In genomic region chr4:1247811-1248261, GRCh38 we compare ENCODE assay signal across 8 cellular contexts. TPM values are rescaled to one million over a fixed set of nuclear protein-coding genes. Genes with fewer than 3 reads are reported as not detected.
DNase-seq lines count a peak whose midpoint lies in the region; ATAC-seq and TF ChIP-seq lines count a peak whose summit lies in the region.

No MANE protein-coding gene starts in this region.

- no peak for TF ChIP-seq CTCF in heart left ventricle (IDR thresholded peaks at IDR 0.05)

- peak overlapping the region; percentile 80 to 100 (median 98) for H3K27ac ChIP-seq in heart left ventricle

- no peak for DNase-seq in activated CD4-positive, alpha-beta memory T cell treated with anti-CD3 and anti-CD28 coated beads for 36 hours
- no peak for DNase-seq in heart left ventricle
- DNase-seq in skeletal muscle cell (ENCODE audit: low read depth): no peak
- DNase-seq in A172 (ENCODE audit: low spot score): no peak
- no peak for DNase-seq in COLO668 (lab: John Stamatoyannopoulos, UW; ENCODE audit: unreplicated experiment)

- CTCF ChIA-PET in activated CD4-positive, alpha-beta memory T cell treated with anti-CD3 and anti-CD28 coated beads for 36 hours (lab: Charles Lee): interaction anchor here (0.7 to 5.5 kb wide), 4 partner anchors 16 to 80 kb away, joined by 3 to 43 read pairs (median 8); no protein-coding TSS in a partner anchor

- no peak for TF ChIP-seq POLR2A in heart left ventricle (IDR thresholded peaks at IDR 0.05)

- H3K4me1 ChIP-seq in heart left ventricle: peaks cover 11 to 68% (median 63%) of the 10 kb centered on the region in 12 donors

- ATAC-seq in GM18499 (IDR thresholded peaks at IDR 0.05; ENCODE audit: insufficient read depth, unreplicated experiment): peak; percentile 6
- ATAC-seq in HG02938 (IDR thresholded peaks at IDR 0.05; ENCODE audit: unreplicated experiment): peak; percentile 13
- peak in 2 of 4 donors; percentile 0 to 36 for ATAC-seq in heart left ventricle
- ATAC-seq in HG02588 (IDR thresholded peaks at IDR 0.05; ENCODE audit: unreplicated experiment): no peak

- peak overlapping the region; percentile 87 for H3K4me3 Mint-ChIP-seq in activated CD4-positive, alpha-beta memory T cell treated with anti-CD3 and anti-CD28 coated beads for 36 hours

- intact Hi-C loops in activated CD4-positive, alpha-beta memory T cell treated with anti-CD3 and anti-CD28 coated beads for 36 hours (cut with micrococcal nuclease): loop anchor here (1.0 to 2.0 kb wide), 3 partner anchors 98 to 623 kb away; partner anchors contain the start of genes FGFRL1 and NSD2
- intact Hi-C loops in heart left ventricle (cut with DNase I): loop anchor here in 7 of 10 donors (2.0 to 10.0 kb wide), 8 partner anchors 36 to 99 kb away; partner anchors contain the start of genes UVSSA (in 3 of the 7) and MAEA (in 1 of the 7)

- H3K9me3 Mint-ChIP-seq in activated CD4-positive, alpha-beta memory T cell treated with anti-CD3 and anti-CD28 coated beads for 36 hours: no peaks in the 10 kb centered on the region

- peak overlapping the region; percentile 92 for H3K27ac Mint-ChIP-seq in activated CD4-positive, alpha-beta memory T cell treated with anti-CD3 and anti-CD28 coated beads for 36 hours

- no peaks in the 10 kb centered on the region for H3K9me3 ChIP-seq in heart left ventricle

- peak overlapping the region; percentile 62 to 98 (median 86) for H3K4me3 ChIP-seq in heart left ventricle
- peak overlapping the region; percentile 79 for H3K4me3 ChIP-seq in skeletal muscle cell (ENCODE audit: low read depth, low read length)

- no peaks in the 10 kb centered on the region for H3K27me3 Mint-ChIP-seq in activated CD4-positive, alpha-beta memory T cell treated with anti-CD3 and anti-CD28 coated beads for 36 hours

- H3K36me3 ChIP-seq in heart left ventricle: peaks cover 0 to 8% (median 0%) of the 10 kb centered on the region in 9 donors

- H3K36me3 Mint-ChIP-seq in activated CD4-positive, alpha-beta memory T cell treated with anti-CD3 and anti-CD28 coated beads for 36 hours: peaks cover 25% of the 10 kb centered on the region

- POLR2A ChIA-PET in activated CD4-positive, alpha-beta memory T cell treated with anti-CD3 and anti-CD28 coated beads for 36 hours (lab: Charles Lee): interaction anchor here (0.8 to 4.5 kb wide), 10 partner anchors 20 to 99 kb away, joined by 3 to 45 read pairs (median 4); partner anchors contain the start of gene UVSSA

- no peaks in the 10 kb centered on the region for H3K27me3 ChIP-seq in heart left ventricle

- peaks cover 62% of the 10 kb centered on the region for H3K4me1 Mint-ChIP-seq in activated CD4-positive, alpha-beta memory T cell treated with anti-CD3 and anti-CD28 coated beads for 36 hours (ENCODE audit: low read depth)

- WGBS in heart left ventricle, 4 donors: 0 to 1% (median 1%) methylated on average over 26 to 45 of the region's 45 CpGs

RNA-seq across cellular contexts. Expression of gene CTBP1, which starts 1.1 kb away (rescaled TPM):
- total RNA-seq in activated CD4-positive, alpha-beta memory T cell treated with anti-CD3 and anti-CD28 coated beads for 36 hours: 100 to 1,000 TPM; 154 to 162 TPM
- total RNA-seq in heart left ventricle: 100 to 1,000 TPM; 105 to 165 (median 128) TPM
- 100 to 1,000 TPM in 1 of 2 donors, 10 to 100 TPM in 1; 92.0 to 148 TPM for polyA plus RNA-seq in heart left ventricle
- total RNA-seq in A172 (2014; rRNA removed; shearing (Covaris generic)): 166 and 240 TPM in 2 replicates

RNA-seq across cellular contexts. Expression of gene MAEA, which starts 41.9 kb away (rescaled TPM):
- 10 to 100 TPM; 47.3 to 50.3 TPM for total RNA-seq in activated CD4-positive, alpha-beta memory T cell treated with anti-CD3 and anti-CD28 coated beads for 36 hours
- total RNA-seq in heart left ventricle: 10 to 100 TPM; 41.5 to 57.2 (median 45.1) TPM
- 10 to 100 TPM; 38.1 to 56.9 TPM for polyA plus RNA-seq in heart left ventricle
- 80.9 and 100 TPM in 2 replicates for total RNA-seq in A172 (2014; rRNA removed; shearing (Covaris generic))
